ENCODE assay signal across 13 cellular contexts in the genomic region with DNA sequence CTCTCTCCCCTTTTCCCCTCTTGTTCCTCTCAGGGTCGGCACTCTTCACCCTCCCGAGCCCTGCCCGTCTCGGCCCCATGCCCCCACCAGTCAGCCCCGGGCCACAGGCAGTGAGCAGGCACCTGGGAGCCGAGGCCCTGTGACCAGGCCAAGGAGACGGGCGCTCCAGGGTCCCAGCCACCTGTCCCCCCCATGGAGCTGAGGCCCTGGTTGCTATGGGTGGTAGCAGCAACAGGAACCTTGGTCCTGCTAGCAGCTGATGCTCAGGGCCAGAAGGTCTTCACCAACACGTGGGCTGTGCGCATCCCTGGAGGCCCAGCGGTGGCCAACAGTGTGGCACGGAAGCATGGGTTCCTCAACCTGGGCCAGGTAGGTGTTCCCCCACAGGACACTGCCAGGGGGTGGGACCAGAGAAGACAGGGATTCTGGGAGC. TPM values are rescaled to one million over a fixed set of nuclear protein-coding genes. Genes with fewer than 3 reads are reported as not detected.
"Had no signal": no experiment of that assay in that cellular context is flagged by ENCODE, and none has a peak within 500 bp of the region (broad histone marks: within the 10 kb centered on the region; RNA-seq: fewer than 3 reads in every experiment).

No MANE protein-coding gene starts in this region.

- DNase-seq: activated CD4-positive, alpha-beta T cell treated with anti-CD3 and anti-CD28 coated beads for 1 hour; activated naive CD4-positive, alpha-beta T cell treated with anti-CD3 and anti-CD28 coated beads, Interleukin-2, amount 50 U/mL, for 16 hours; activated T-cell treated with anti-CD3 and anti-CD28 coated beads, Interleukin-2, amount 50 U/mL, for 1 hour; central memory CD4-positive, alpha-beta T cell; cortex of kidney; immature natural killer cell; naive thymus-derived CD4-positive, alpha-beta T cell; nucleus accumbens; SJCRH30; small intestine; T1000 had no signal

- H3K27me3 ChIP-seq: right atrium auricular region, SJCRH30, upper lobe of left lung had no signal

- H3K27ac ChIP-seq: right atrium auricular region, SJCRH30 had no signal

- H3K9me3 Mint-ChIP-seq: immature natural killer cell; naive thymus-derived CD4-positive, alpha-beta T cell had no signal

- H3K4me3 ChIP-seq: right atrium auricular region, SJCRH30, upper lobe of left lung had no signal

- H3K9me3 ChIP-seq: right atrium auricular region, SJCRH30, upper lobe of left lung had no signal

- H3K27me3 Mint-ChIP-seq: naive thymus-derived CD4-positive, alpha-beta T cell had no signal

- ATAC-seq: naive thymus-derived CD4-positive, alpha-beta T cell had no signal

RNA-seq across cellular contexts. Expression of a gene that starts 8.7 kb away (rescaled TPM):
- polyA plus RNA-seq: naive thymus-derived CD4-positive, alpha-beta T cell had no signal
